1 cellular context compared by ENCODE assay signal in genomic region chr11:95444309-95445202, GRCh38.
TF ChIP-seq lines count a peak whose summit lies in the region.

No MANE protein-coding gene starts in this region.

TF ChIP-seq in GM23338, 12 proteins besides CTCF, POLR2A, EP300 and RAD21 (continued from another document):
- no peak for TF ChIP-seq REST (IDR thresholded peaks at IDR 0.05; ENCODE audit: unreplicated experiment)
- no peak for TF ChIP-seq STAT1 (IDR thresholded peaks at IDR 0.05; ENCODE audit: unreplicated experiment)
- no peak for TF ChIP-seq ZNF114 (CRISPR knock-in tag; IDR thresholded peaks at IDR 0.05)
- TF ChIP-seq ETS1 (IDR thresholded peaks at IDR 0.05), result no peak
- TF ChIP-seq EZH2 (IDR thresholded peaks at IDR 0.05; ENCODE audit: low read depth, unreplicated experiment), result no peak
- TF ChIP-seq JUNB (IDR thresholded peaks at IDR 0.05; ENCODE audit: unreplicated experiment), result no peak
- no peak for TF ChIP-seq ZNF331 (CRISPR knock-in tag; IDR thresholded peaks at IDR 0.05; ENCODE audit: low read depth)
